ENCODE assay signal across 17 cellular contexts in genomic region chr16:8374032-8374431, GRCh38.
A peak's percentile ranks its signal among the peaks of the same experiment; 100 is the strongest.
DNase-seq lines count a peak whose midpoint lies in the region; ATAC-seq, FAIRE-seq and TF ChIP-seq lines count a peak whose summit lies in the region.
"Had no signal": no experiment of that assay in that cellular context is flagged by ENCODE, and none has a peak within 500 bp of the region (broad histone marks: within the 10 kb centered on the region; RNA-seq: fewer than 3 reads in every experiment).

No MANE protein-coding gene starts in this region.

- H3K18ac ChIP-seq in H1 (ENCODE audit: extremely low read depth, low read length): no peak overlapping the region

- H2AFZ ChIP-seq in HepG2 (ENCODE audit: low read length) (no peak overlapping the region), H1 (ENCODE audit: low read length) (no peak overlapping the region), neural progenitor cell (replicated peaks) (no peak overlapping the region)

- H3K4me3 Mint-ChIP-seq in neural progenitor cell: no peak overlapping the region
- H3K4me3 Mint-ChIP-seq: CD14-positive monocyte; CD8-positive, alpha-beta T cell; HFFc6 had no signal

- no peak overlapping the region for H2BK5ac ChIP-seq in H1 (ENCODE audit: low read depth, low read length)

- H3K79me2 ChIP-seq in HepG2 (ENCODE audit: insufficient read depth, low read length) (no peaks in the 10 kb centered on the region), H1 (ENCODE audit: control insufficient read depth in 1 of 2, insufficient read depth in 2 of 2, low read length in 2 of 2) (no peaks in the 10 kb centered on the region), neural progenitor cell (ENCODE audit: low read depth) (no peaks in the 10 kb centered on the region)

- no peaks in the 10 kb centered on the region; a peak in 1 of 5 replicates for H3K27me3 ChIP-seq in HepG2 (ENCODE audit: control insufficient read depth in 1 of 2, insufficient read depth in 2 of 2, low read length in 2 of 2)
- no peaks in the 10 kb centered on the region for H3K27me3 ChIP-seq in right lobe of liver
- H3K27me3 ChIP-seq in H1 (replicated peaks in 1 of 4; ENCODE audit: control insufficient read depth in 3 of 4, extremely low read depth in 1 of 4, insufficient read depth in 3 of 4, low read length in 3 of 4): no peaks in the 10 kb centered on the region
- H3K27me3 ChIP-seq in neural progenitor cell: no peaks in the 10 kb centered on the region

- no TSS peak for BruUV-seq in HepG2 (replicated peaks; lab: Mats Ljungman, UMichigan)

- H3K27ac Mint-ChIP-seq in neural progenitor cell: no peak overlapping the region
- H3K27ac Mint-ChIP-seq: CD14-positive monocyte; CD8-positive, alpha-beta T cell; HFFc6 had no signal

- intact Hi-C loops in HepG2 (cut with micrococcal nuclease; ENCODE audit: unreplicated experiment) (no loop called here), right lobe of liver (cut with DNase I) (no loop called here), posterior cingulate gyrus (cut with DNase I) (no loop called here)

- H3K36me3 ChIP-seq in HepG2 (replicated peaks in 1 of 2; ENCODE audit: control insufficient read depth in 1 of 2, insufficient read depth in 2 of 2, low read length in 2 of 2) (no peaks in the 10 kb centered on the region), right lobe of liver (no peaks in the 10 kb centered on the region), H1 (ENCODE audit: control insufficient read depth in 2 of 4, insufficient read depth in 4 of 4, low read length in 3 of 4) (no peaks in the 10 kb centered on the region), neural progenitor cell (no peaks in the 10 kb centered on the region)

- TF ChIP-seq EP300 in HepG2 (IDR thresholded peaks at IDR 0.05; ENCODE audit: low read depth in 2 of 2, low read length in 2 of 2): no peak
- no peak for TF ChIP-seq EP300 in HepG2 (CRISPR knock-in tag; IDR thresholded peaks at IDR 0.05; ENCODE audit: borderline replicate concordance)
- TF ChIP-seq EP300 in H1 (IDR thresholded peaks at IDR 0.05; ENCODE audit: borderline replicate concordance in 1 of 2, low read depth in 2 of 2, low read length in 2 of 2): no peak

- WGBS in HepG2 (ENCODE audit: low lambda C conversion rate): 9% methylated on average over 3 of the region's 3 CpGs
- 55% methylated on average over 3 of the region's 3 CpGs for WGBS in right lobe of liver (ENCODE audit: insufficient coverage, low coverage, low lambda C conversion rate, missing lambda C conversion rate)
- WGBS in H1 (ENCODE audit: extremely low coverage in 1 of 2, insufficient coverage in 1 of 2, insufficient read length in 1 of 2, insufficient replicate concordance in 2 of 2, low coverage in 1 of 2, low lambda C conversion rate in 2 of 2, missing lambda C conversion rate in 1 of 2), 2 experiments: 88% methylated on average over 3 of the region's 3 CpGs; no CpG with 5 or more reads in 1 of the 2 experiments

- CTCF ChIA-PET in HepG2 (lab: Yijun Ruan, JAX; ENCODE audit: low intra/inter-chr PET ratio, low total read pairs) (no interaction called here), H1 (lab: Charles Lee; ENCODE audit: partially characterized antibody) (interaction anchor here (0.7 to 1.6 kb wide), 8 partner anchors 10 to 1176 kb away, joined by 3 to 6 read pairs (median 3); no protein-coding TSS in a partner anchor)

- no peak overlapping the region for H3K4ac ChIP-seq in H1 (replicated peaks; ENCODE audit: insufficient read length, low read depth, low read length)

- H3K9me3 ChIP-seq in HepG2 (ENCODE audit: low read length) (no peaks in the 10 kb centered on the region), right lobe of liver (no peaks in the 10 kb centered on the region), H1 (ENCODE audit: insufficient read depth in 2 of 2, low read depth in 1 of 2, low read length in 1 of 2) (peaks cover 8 to 11% of the 10 kb centered on the region in 2 experiments; a peak in 1 of 4 replicates), neural progenitor cell (ENCODE audit: low read depth) (no peaks in the 10 kb centered on the region)

- H3K23ac ChIP-seq in H1 (ENCODE audit: insufficient read length): no peak overlapping the region

- no peaks in the 10 kb centered on the region for H3K36me3 Mint-ChIP-seq in neural progenitor cell
- H3K36me3 Mint-ChIP-seq: CD14-positive monocyte; CD8-positive, alpha-beta T cell had no signal

- H3K4me1 ChIP-seq in HepG2 (ENCODE audit: insufficient read depth, low read length) (no peaks in the 10 kb centered on the region), right lobe of liver (no peaks in the 10 kb centered on the region), H1 (replicated peaks in 1 of 4; ENCODE audit: control insufficient read depth in 3 of 4, insufficient read depth in 4 of 4, low read length in 3 of 4) (peaks cover 2 to 9% (median 4%) of the 10 kb centered on the region in 4 experiments; a peak in 4 of 7 replicates), neural progenitor cell (peaks cover 14% of the 10 kb centered on the region)

- H2BK12ac ChIP-seq in H1 (ENCODE audit: low read depth, low read length): no peak overlapping the region

- H3K79me1 ChIP-seq in H1 (ENCODE audit: low read depth, low read length): no peaks in the 10 kb centered on the region

- in situ Hi-C loops in HepG2 (cut with HindIII; ENCODE audit: extremely low pct_ligation_motif_present, low pct_unique_long_range_greater_than_20kb): no loop called here

- H4K8ac ChIP-seq in H1 (ENCODE audit: extremely low read depth, insufficient read depth, low read length): no peak overlapping the region

- ATAC-seq in HepG2 (no peak), right lobe of liver (no peak), HG02571 (IDR thresholded peaks at IDR 0.05; ENCODE audit: unreplicated experiment) (no peak)
- ATAC-seq: CD8-positive, alpha-beta T cell had no signal

- no peak overlapping the region for H3K4me3 ChIP-seq in HepG2 (replicated peaks in 1 of 3; ENCODE audit: insufficient read depth in 1 of 3, low read depth in 2 of 3, low read length in 3 of 3)
- H3K4me3 ChIP-seq in right lobe of liver: no peak overlapping the region
- no peak overlapping the region for H3K4me3 ChIP-seq in H1 (ENCODE audit: extremely low read depth in 1 of 4, insufficient read depth in 2 of 4, low read depth in 3 of 4, low read length in 4 of 4)
- H3K4me3 ChIP-seq in neural progenitor cell: no peak overlapping the region

- TF ChIP-seq POLR2A in HepG2 (IDR thresholded peaks at IDR 0.05; ENCODE audit: insufficient read depth in 1 of 2, low read depth in 2 of 2, low read length in 2 of 2): no peak
- TF ChIP-seq POLR2A in right lobe of liver (IDR thresholded peaks at IDR 0.05): no peak
- TF ChIP-seq POLR2A in H1 (IDR thresholded peaks at IDR 0.05; ENCODE audit: control extremely low read depth in 1 of 2, low read depth in 2 of 2, low read length in 2 of 2): no peak

- no peak overlapping the region for H2BK15ac ChIP-seq in H1 (ENCODE audit: low read length)

- H3K4me2 ChIP-seq in HepG2 (ENCODE audit: low read depth, low read length) (no peak overlapping the region), H1 (ENCODE audit: insufficient read depth in 1 of 2, low read depth in 2 of 2, low read length in 2 of 2) (no peak overlapping the region), neural progenitor cell (peak overlapping the region; percentile 32)

- no peaks in the 10 kb centered on the region for H3K27me3 Mint-ChIP-seq in neural progenitor cell (ENCODE audit: insufficient read depth, low read depth)

- H3K9me3 Mint-ChIP-seq in neural progenitor cell: peaks cover 2% of the 10 kb centered on the region

- H3K56ac ChIP-seq in H1 (replicated peaks; ENCODE audit: insufficient read length, low read depth, low read length): no peak overlapping the region

- FAIRE-seq in HepG2 (lab: Jason Lieb, UNC) (no peak), H1 (lab: Jason Lieb, UNC) (no peak)
- FAIRE-seq: D721Med, HTR-8/SVneo had no signal

- no peaks in the 10 kb centered on the region for H3K23me2 ChIP-seq in H1 (ENCODE audit: low read depth, low read length)

- H3F3A ChIP-seq in neural progenitor cell (ENCODE audit: low read depth): no peaks in the 10 kb centered on the region

- H3K9ac ChIP-seq in HepG2 (ENCODE audit: insufficient read depth, low read depth, low read length) (no peak overlapping the region), H1 (replicated peaks in 1 of 4; ENCODE audit: extremely low read depth in 1 of 4, low read depth in 3 of 4, low read length in 3 of 4) (no peak overlapping the region), neural progenitor cell (no peak overlapping the region)

- DNase-seq in HepG2 (ENCODE audit: low spot score) (no peak), right lobe of liver (no peak), H1 (ENCODE audit: low read depth in 1 of 2, low spot score in 2 of 2) (peak in 1 of 2 experiments; percentile 50), neural progenitor cell (ENCODE audit: low spot score) (no peak), substantia nigra (lab: John Stamatoyannopoulos, UW) (no peak), KG1 (lab: John Stamatoyannopoulos, UW) (no peak), posterior cingulate gyrus (no peak)
- DNase-seq: CD8-positive, alpha-beta T cell; COR-L47; GF-D8; GOT3; HFFc6 had no signal

- 0 out of 2 replicates have a peak, but pooled peaks have one; percentile 3 for TF ChIP-seq CTCF in HepG2 (CRISPR knock-in tag; IDR thresholded peaks at IDR 0.05)
- no peak for TF ChIP-seq CTCF in right lobe of liver (IDR thresholded peaks at IDR 0.05)
- peak; percentile 44 to 64 (median 59); a peak in 3 of 4 replicates for TF ChIP-seq CTCF in H1 (IDR thresholded peaks at IDR 0.05; ENCODE audit: control extremely low read depth in 1 of 3, insufficient read depth in 1 of 3, low read depth in 1 of 3, low read length in 3 of 3)
- peak; percentile 51 for TF ChIP-seq CTCF in neural progenitor cell (IDR thresholded peaks at IDR 0.05)

- peaks cover 7% of the 10 kb centered on the region for H3K4me1 Mint-ChIP-seq in neural progenitor cell
- H3K4me1 Mint-ChIP-seq: CD14-positive monocyte had no signal

- no peak overlapping the region for H4K91ac ChIP-seq in H1 (replicated peaks; ENCODE audit: insufficient read length, low read length)

- TF ChIP-seq RAD21 in HepG2 (CRISPR knock-in tag; IDR thresholded peaks at IDR 0.05) (no peak), H1 (IDR thresholded peaks at IDR 0.05 in 1 of 2, conservative IDR thresholded peaks at IDR 0.05 in 1 of 2; ENCODE audit: low read depth in 2 of 2, low read length in 2 of 2) (peak; percentile 55 to 66)

- no peak overlapping the region for H3K27ac ChIP-seq in HepG2 (ENCODE audit: extremely low read length, insufficient read depth, low read length)
- no peak overlapping the region for H3K27ac ChIP-seq in right lobe of liver
- no peak overlapping the region for H3K27ac ChIP-seq in H1 (ENCODE audit: low read depth, low read length)
- H3K27ac ChIP-seq in neural progenitor cell: peak overlapping the region; percentile 12
- no peak overlapping the region for H3K27ac ChIP-seq in substantia nigra (ENCODE audit: low read depth, low read length, poor library complexity, severe bottlenecking)
- H3K27ac ChIP-seq: 22Rv1 had no signal

- H4K20me1 ChIP-seq in HepG2 (ENCODE audit: insufficient read depth, low read length) (no peaks in the 10 kb centered on the region), H1 (replicated peaks in 1 of 2; ENCODE audit: control insufficient read depth in 1 of 2, insufficient read depth in 2 of 2, low read length in 2 of 2) (no peaks in the 10 kb centered on the region), neural progenitor cell (ENCODE audit: low read depth) (no peaks in the 10 kb centered on the region)

- no peak overlapping the region for H2BK20ac ChIP-seq in H1 (ENCODE audit: low read length)

- H3K14ac ChIP-seq in H1 (ENCODE audit: insufficient read length): no peak overlapping the region

- POLR2A ChIA-PET in HepG2 (lab: Yijun Ruan, JAX): no interaction called here
- POLR2A ChIA-PET in H1 (lab: Charles Lee; ENCODE audit: partially characterized antibody): no interaction called here

- H2AK5ac ChIP-seq in H1 (ENCODE audit: low read depth, low read length): no peak overlapping the region

- no peak overlapping the region for H2BK120ac ChIP-seq in H1 (replicated peaks; ENCODE audit: low read depth, low read length)

- H4K5ac ChIP-seq in H1 (ENCODE audit: insufficient read length, low read depth, low read length): no peak overlapping the region

Comparison
In these comparisons a context has a peak if more than half of its experiments do, and no peak if none do; other contexts are left out.
1. CTCF ChIP-seq: peak in HepG2 (single experiment), H1 (3 of 3) and neural progenitor cell (single experiment); none in right lobe of liver (0 of 4).
2. Of the 41 proteins assayed by ChIP-seq in both HepG2 and H1: peak only in HepG2: none; only in H1: RAD21; in both: CTCF; in neither: 39.